In genomic region chr4:54687887-54688841, GRCh38 we compare ENCODE assay signal across 8 cellular contexts. TPM values are rescaled to one million over a fixed set of nuclear protein-coding genes. Genes with fewer than 3 reads are reported as not detected.
DNase-seq lines count a peak whose midpoint lies in the region; ATAC-seq and TF ChIP-seq lines count a peak whose summit lies in the region.
"Had no signal": no experiment of that assay in that cellular context is flagged by ENCODE, and none has a peak within 500 bp of the region (broad histone marks: within the 10 kb centered on the region; RNA-seq: fewer than 3 reads in every experiment).

No MANE protein-coding gene starts in this region.

- H3K4me3 Mint-ChIP-seq in activated CD8-positive, alpha-beta T cell treated with anti-CD3 and anti-CD28 coated beads, Interleukin-2, amount 10 ng/mL, durations not matched to agents 7 days and 5 days = no peak overlapping the region
- no peak overlapping the region for H3K4me3 Mint-ChIP-seq in stimulated activated naive CD8-positive, alpha-beta T cell treated with anti-CD3 and anti-CD28 coated beads, Interleukin-15, Interleukin-2, amounts not matched to agents 100 ng/mL and 50 ng/mL, for 24 hours

- peaks cover 52% of the 10 kb centered on the region for H3K4me1 Mint-ChIP-seq in activated CD8-positive, alpha-beta T cell treated with anti-CD3 and anti-CD28 coated beads, Interleukin-2, amount 10 ng/mL, durations not matched to agents 7 days and 5 days (ENCODE audit: low read depth)
- H3K4me1 Mint-ChIP-seq in stimulated activated naive CD8-positive, alpha-beta T cell treated with anti-CD3 and anti-CD28 coated beads, Interleukin-15, Interleukin-2, amounts not matched to agents 100 ng/mL and 50 ng/mL, for 24 hours (ENCODE audit: low read depth) = peaks cover 35% of the 10 kb centered on the region

- no peaks in the 10 kb centered on the region for H3K9me3 ChIP-seq in sigmoid colon

- TF ChIP-seq POLR2A in sigmoid colon (IDR thresholded peaks at IDR 0.05) = no peak

- intact Hi-C loops in sigmoid colon (cut with DNase I) = no loop called here

- CTCF ChIA-PET in activated CD8-positive, alpha-beta T cell treated with anti-CD3 and anti-CD28 coated beads, Interleukin-2, amount 10 ng/mL, durations not matched to agents 7 days and 5 days (lab: Charles Lee) = interaction anchor here (0.8 to 3.0 kb wide), 5 partner anchors 11 to 366 kb away, joined by 3 to 11 read pairs (median 3); no protein-coding TSS in a partner anchor

- H3K27ac ChIP-seq in sigmoid colon = no peak overlapping the region
- H3K27ac ChIP-seq: VCaP had no signal

- H3K4me3 ChIP-seq in sigmoid colon = no peak overlapping the region

- peak; percentile 56 for ATAC-seq in GM19395 (IDR thresholded peaks at IDR 0.05; ENCODE audit: unreplicated experiment)
- ATAC-seq in HG03354 (IDR thresholded peaks at IDR 0.05; ENCODE audit: poor library complexity, severe bottlenecking, unreplicated experiment) = peak; percentile 56
- ATAC-seq in activated CD8-positive, alpha-beta T cell treated with anti-CD3 and anti-CD28 coated beads, Interleukin-2, amount 10 ng/mL, durations not matched to agents 7 days and 5 days = peak; percentile 21
- ATAC-seq in GM18520 (IDR thresholded peaks at IDR 0.05; ENCODE audit: unreplicated experiment) = no peak

- no peaks in the 10 kb centered on the region for H3K4me1 ChIP-seq in sigmoid colon

- no peaks in the 10 kb centered on the region for H3K36me3 Mint-ChIP-seq in activated CD8-positive, alpha-beta T cell treated with anti-CD3 and anti-CD28 coated beads, Interleukin-2, amount 10 ng/mL, durations not matched to agents 7 days and 5 days (ENCODE audit: low read depth)
- no peaks in the 10 kb centered on the region for H3K36me3 Mint-ChIP-seq in stimulated activated naive CD8-positive, alpha-beta T cell treated with anti-CD3 and anti-CD28 coated beads, Interleukin-15, Interleukin-2, amounts not matched to agents 100 ng/mL and 50 ng/mL, for 24 hours (ENCODE audit: low read depth)

- no peak for TF ChIP-seq CTCF in sigmoid colon (IDR thresholded peaks at IDR 0.05)

- POLR2A ChIA-PET in activated CD8-positive, alpha-beta T cell treated with anti-CD3 and anti-CD28 coated beads, Interleukin-2, amount 10 ng/mL, durations not matched to agents 7 days and 5 days (lab: Charles Lee) = interaction anchor here (0.7 kb wide), 1 partner anchor 258 kb away, joined by 3 read pairs; no protein-coding TSS in a partner anchor

- no peaks in the 10 kb centered on the region for H3K36me3 ChIP-seq in sigmoid colon

- peak; percentile 28 for DNase-seq in activated CD8-positive, alpha-beta T cell treated with anti-CD3 and anti-CD28 coated beads, Interleukin-2, amount 10 ng/mL, durations not matched to agents 7 days and 5 days
- no peak for DNase-seq in stimulated activated CD4-positive, alpha-beta T cell treated with anti-CD3 and anti-CD28 coated beads, Interleukin-4, amount 100 ng/mL, for 24 hours
- DNase-seq in sigmoid colon = no peak

- no peaks in the 10 kb centered on the region for H3K27me3 ChIP-seq in sigmoid colon

- 55 to 78% methylated on average over 11 of the region's 11 CpGs for WGBS in sigmoid colon, 2 donors

- peak overlapping the region; percentile 22 for H3K27ac Mint-ChIP-seq in activated CD8-positive, alpha-beta T cell treated with anti-CD3 and anti-CD28 coated beads, Interleukin-2, amount 10 ng/mL, durations not matched to agents 7 days and 5 days
- H3K27ac Mint-ChIP-seq in stimulated activated naive CD8-positive, alpha-beta T cell treated with anti-CD3 and anti-CD28 coated beads, Interleukin-15, Interleukin-2, amounts not matched to agents 100 ng/mL and 50 ng/mL, for 24 hours = peak overlapping the region; percentile 6

- TF ChIP-seq EP300 in sigmoid colon (IDR thresholded peaks at IDR 0.05) = no peak

- no peaks in the 10 kb centered on the region for H3K27me3 Mint-ChIP-seq in activated CD8-positive, alpha-beta T cell treated with anti-CD3 and anti-CD28 coated beads, Interleukin-2, amount 10 ng/mL, durations not matched to agents 7 days and 5 days (ENCODE audit: low read depth)
- H3K27me3 Mint-ChIP-seq in stimulated activated naive CD8-positive, alpha-beta T cell treated with anti-CD3 and anti-CD28 coated beads, Interleukin-15, Interleukin-2, amounts not matched to agents 100 ng/mL and 50 ng/mL, for 24 hours = peaks cover 5% of the 10 kb centered on the region

- no peaks in the 10 kb centered on the region for H3K9me3 Mint-ChIP-seq in activated CD8-positive, alpha-beta T cell treated with anti-CD3 and anti-CD28 coated beads, Interleukin-2, amount 10 ng/mL, durations not matched to agents 7 days and 5 days (ENCODE audit: insufficient read depth)
- no peaks in the 10 kb centered on the region for H3K9me3 Mint-ChIP-seq in stimulated activated naive CD8-positive, alpha-beta T cell treated with anti-CD3 and anti-CD28 coated beads, Interleukin-15, Interleukin-2, amounts not matched to agents 100 ng/mL and 50 ng/mL, for 24 hours

RNA-seq across cellular contexts. Expression of gene KIT, which starts 30.4 kb away (rescaled TPM):
- 1 to 10 TPM; 4.2 to 5.4 TPM for total RNA-seq in activated CD8-positive, alpha-beta T cell treated with anti-CD3 and anti-CD28 coated beads, Interleukin-2, amount 10 ng/mL, durations not matched to agents 7 days and 5 days
- 10 to 100 TPM; 31.0 to 58.7 (median 40.3) TPM for total RNA-seq in sigmoid colon
- polyA plus RNA-seq in sigmoid colon = 1 to 10 TPM in 2 of 3 donors, under 1 TPM in 1; 0.69 to 2.8 (median 1.2) TPM

Comparison
In these comparisons a context has a peak if more than half of its experiments do, and no peak if none do; other contexts are left out.
1. RNA of gene KIT, which starts 30.4 kb away (total RNA-seq): 31.0 to 58.7 TPM in sigmoid colon; 4.2 to 5.4 TPM in activated CD8-positive, alpha-beta T cell treated with anti-CD3 and anti-CD28 coated beads, Interleukin-2, amount 10 ng/mL, durations not matched to agents 7 days and 5 days; every median in the first group is over 4 times any median in the second.